ENCODE assay signal across 19 cellular contexts in the genomic region with DNA sequence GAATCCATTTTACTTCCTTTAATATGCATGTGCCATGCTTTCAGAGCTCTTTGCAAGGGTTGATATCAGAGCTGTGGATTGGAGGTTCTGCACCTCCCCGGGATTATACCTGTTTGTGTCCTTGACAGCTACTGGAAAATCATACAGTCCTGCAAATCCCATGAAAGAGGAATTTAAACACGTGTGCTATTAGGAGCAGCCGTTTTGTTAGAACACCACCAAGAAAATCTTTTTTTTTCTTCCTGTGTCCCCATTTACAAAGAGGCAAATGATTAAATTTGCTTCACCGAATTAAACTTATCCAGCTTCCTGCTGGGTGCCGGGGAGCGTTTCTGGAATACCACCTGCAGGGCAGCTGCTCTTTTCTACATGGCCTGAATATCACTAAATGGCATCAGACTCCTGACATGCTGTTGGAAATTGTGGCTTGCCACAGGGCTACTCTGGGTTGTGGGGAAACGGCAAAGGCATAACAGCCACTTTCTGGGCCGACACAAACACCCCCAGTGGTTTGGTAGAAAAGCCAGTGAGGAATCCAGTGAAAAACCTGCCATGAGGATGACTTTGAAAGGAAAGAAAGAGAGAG. TPM values are rescaled to one million over a fixed set of nuclear protein-coding genes. Genes with fewer than 3 reads are reported as not detected.
DNase-seq lines count a peak whose midpoint lies in the region; ATAC-seq and TF ChIP-seq lines count a peak whose summit lies in the region.
"Had no signal": no experiment of that assay in that cellular context is flagged by ENCODE, and none has a peak within 500 bp of the region (broad histone marks: within the 10 kb centered on the region; RNA-seq: fewer than 3 reads in every experiment).

No MANE protein-coding gene starts in this region.

- H3K9me3 Mint-ChIP-seq in activated naive CD4-positive, alpha-beta T cell treated with anti-CD3 and anti-CD28 coated beads for 36 hours: no peaks in the 10 kb centered on the region
- H3K9me3 Mint-ChIP-seq: CD4-positive, alpha-beta T cell had no signal

- no peaks in the 10 kb centered on the region for H3K4me1 Mint-ChIP-seq in activated naive CD4-positive, alpha-beta T cell treated with anti-CD3 and anti-CD28 coated beads for 36 hours (ENCODE audit: low read depth)
- H3K4me1 Mint-ChIP-seq: B cell had no signal

- no peaks in the 10 kb centered on the region for H4K20me1 ChIP-seq in DND-41 (ENCODE audit: insufficient read depth, low read length)

- CTCF ChIA-PET in activated naive CD4-positive, alpha-beta T cell treated with anti-CD3 and anti-CD28 coated beads for 36 hours (lab: Charles Lee): no interaction called here

- no peak for TF ChIP-seq CTCF in DND-41 (IDR thresholded peaks at IDR 0.05; ENCODE audit: borderline replicate concordance, extremely low read depth, low read length, poor library complexity, severe bottlenecking)
- TF ChIP-seq CTCF in esophagus muscularis mucosa (IDR thresholded peaks at IDR 0.05): no peak
- no peak for TF ChIP-seq CTCF in GM20000 (IDR thresholded peaks at IDR 0.05; ENCODE audit: extremely low read depth, missing control alignments)

- ATAC-seq in DND-41 (ENCODE audit: insufficient read depth, low read depth) (peak; percentile 76), Right ventricle myocardium inferior (no peak)
- ATAC-seq: HCT116 had no signal

- peaks cover 13% of the 10 kb centered on the region for H3K27me3 Mint-ChIP-seq in activated naive CD4-positive, alpha-beta T cell treated with anti-CD3 and anti-CD28 coated beads for 36 hours (ENCODE audit: low read depth)

- H2AFZ ChIP-seq in DND-41 (ENCODE audit: low read depth, low read length): no peak overlapping the region

- peak; percentile 18 for DNase-seq in NCI-H2107 (lab: John Stamatoyannopoulos, UW)
- DNase-seq in NCI-H2107 treated with DMSO at 0.1 percent for 48 hours (lab: John Stamatoyannopoulos, UW; ENCODE audit: unreplicated experiment): no peak
- DNase-seq in DND-41: peak; percentile 69
- DNase-seq in esophagus muscularis mucosa (ENCODE audit: extremely low spot score): peak; percentile 50
- no peak for DNase-seq in activated naive CD4-positive, alpha-beta T cell treated with anti-CD3 and anti-CD28 coated beads for 36 hours
- no peak for DNase-seq in GM20000 (ENCODE audit: low spot score)
- no peak for DNase-seq in Right ventricle myocardium inferior (ENCODE audit: missing footprints)
- DNase-seq: 8988T; Caco-2; CD4-positive, alpha-beta T cell; GDM1; GOT3; H7; HFFc6 had no signal

- H3K79me2 ChIP-seq in DND-41 (ENCODE audit: insufficient read depth, low read length): no peaks in the 10 kb centered on the region

- peaks cover 57% of the 10 kb centered on the region for H3K4me1 ChIP-seq in DND-41 (ENCODE audit: insufficient read depth, low read length)
- peaks cover 0 to 7% (median 3%) of the 10 kb centered on the region in 4 donors for H3K4me1 ChIP-seq in esophagus muscularis mucosa
- H3K4me1 ChIP-seq: Caco-2 had no signal

- peak overlapping the region; percentile 76 for H3K27ac ChIP-seq in DND-41 (ENCODE audit: low read length)
- no peak overlapping the region for H3K27ac ChIP-seq in esophagus muscularis mucosa (replicated peaks in 1 of 4)
- H3K27ac ChIP-seq: C4-2B, HL-60 had no signal

- no peak overlapping the region for H3K4me2 ChIP-seq in DND-41 (ENCODE audit: insufficient read depth, low read length)

- H3K4me3 ChIP-seq in DND-41 (ENCODE audit: low read depth in 1 of 2, low read length in 2 of 2): no peak overlapping the region
- H3K4me3 ChIP-seq in esophagus muscularis mucosa: no peak overlapping the region

- H3K36me3 ChIP-seq in DND-41 (ENCODE audit: insufficient read depth, low read length) (no peaks in the 10 kb centered on the region), esophagus muscularis mucosa (no peaks in the 10 kb centered on the region)

- 90% methylated on average over 8 of the region's 8 CpGs for WGBS in esophagus muscularis mucosa

- TF ChIP-seq POLR2A in esophagus muscularis mucosa (IDR thresholded peaks at IDR 0.05; ENCODE audit: low read depth): no peak

- no peak overlapping the region for H3K27ac Mint-ChIP-seq in activated naive CD4-positive, alpha-beta T cell treated with anti-CD3 and anti-CD28 coated beads for 36 hours
- H3K27ac Mint-ChIP-seq: B cell; CD4-positive, alpha-beta T cell; HFFc6 had no signal

- H3K9me3 ChIP-seq in DND-41 (ENCODE audit: insufficient read depth, low read length, severe bottlenecking) (no peaks in the 10 kb centered on the region), esophagus muscularis mucosa (no peaks in the 10 kb centered on the region)
- H3K9me3 ChIP-seq: Caco-2 had no signal

- TF ChIP-seq EP300 in esophagus muscularis mucosa (IDR thresholded peaks at IDR 0.05): no peak

- H3K9ac ChIP-seq in DND-41 (ENCODE audit: low read depth, low read length): 0 out of 2 replicates have a peak overlapping the region, but pooled peaks have one; percentile 19

- no peak overlapping the region for H3K4me3 Mint-ChIP-seq in activated naive CD4-positive, alpha-beta T cell treated with anti-CD3 and anti-CD28 coated beads for 36 hours
- H3K4me3 Mint-ChIP-seq: B cell; CD4-positive, alpha-beta T cell; HFFc6 had no signal

- peaks cover 2% of the 10 kb centered on the region for H3K36me3 Mint-ChIP-seq in activated naive CD4-positive, alpha-beta T cell treated with anti-CD3 and anti-CD28 coated beads for 36 hours (ENCODE audit: low read depth)

- H3K27me3 ChIP-seq in DND-41 (ENCODE audit: insufficient read depth, low read length, poor library complexity) (no peaks in the 10 kb centered on the region), esophagus muscularis mucosa (peaks cover 0 to 20% (median 5%) of the 10 kb centered on the region in 4 donors)

- intact Hi-C loops in esophagus muscularis mucosa (cut with DNase I): no loop called here
- intact Hi-C loops in activated naive CD4-positive, alpha-beta T cell treated with anti-CD3 and anti-CD28 coated beads for 36 hours (cut with micrococcal nuclease): no loop called here
- intact Hi-C loops in Right ventricle myocardium inferior (cut with DNase I): no loop called here

RNA-seq across cellular contexts. Expression of gene SOX11, which starts 23.4 kb away (rescaled TPM):
- total RNA-seq in esophagus muscularis mucosa (under 1 TPM; 0.29 to 0.97 (median 0.46) TPM), Right ventricle myocardium inferior (1.1 TPM)
- not detected for total RNA-seq in activated naive CD4-positive, alpha-beta T cell treated with anti-CD3 and anti-CD28 coated beads for 36 hours
- total RNA-seq: B cell; Caco-2; CD4-positive, alpha-beta T cell; HFFc6; HT1080 had no signal

Comparison
In these comparisons a context has a peak if more than half of its experiments do, and no peak if none do; other contexts are left out.
1. DNase-seq: peak in NCI-H2107 (single experiment), DND-41 (single experiment) and esophagus muscularis mucosa (single experiment); none in NCI-H2107 treated with DMSO at 0.1 percent for 48 hours (single experiment), activated naive CD4-positive, alpha-beta T cell treated with anti-CD3 and anti-CD28 coated beads for 36 hours (single experiment), GM20000 (single experiment) and Right ventricle myocardium inferior (single experiment).